8 cellular contexts compared by ENCODE assay signal in genomic region chr19:15265849-15266248, GRCh38. TPM values are rescaled to one million over a fixed set of nuclear protein-coding genes. Genes with fewer than 3 reads are reported as not detected.
A peak's percentile ranks its signal among the peaks of the same experiment; 100 is the strongest.
DNase-seq lines count a peak whose midpoint lies in the region; ATAC-seq and TF ChIP-seq lines count a peak whose summit lies in the region.

No MANE protein-coding gene starts in this region.

- H3K27ac ChIP-seq in A673 (ENCODE audit: low read depth, low read length, poor library complexity, severe bottlenecking), result peak overlapping the region; percentile 53

- no peaks in the 10 kb centered on the region for H3K9me3 ChIP-seq in A673 (ENCODE audit: low read depth, low read length, poor library complexity, severe bottlenecking)

- H3K27me3 ChIP-seq in A673 (replicated peaks; ENCODE audit: insufficient read depth, low read depth, low read length, poor library complexity), result no peaks in the 10 kb centered on the region

- DNase-seq in A673 (ENCODE audit: low spot score) (peak; percentile 37), NCI-H2081 (lab: John Stamatoyannopoulos, UW) (peak; percentile 73 to 87), epidermal melanocyte (ENCODE audit: insufficient read length, low spot score) (peak; percentile 93), middle frontal gyrus (ENCODE audit: extremely low spot score, low spot score) (peak; percentile 88)
- no peak for DNase-seq in stimulated activated CD4-positive, alpha-beta T cell treated with anti-CD3 and anti-CD28 coated beads, Interleukin-2, amount 100 ng/mL, for 48 hours

- CTCF ChIA-PET in A673 (lab: Charles Lee), result interaction anchor here (0.5 to 0.6 kb wide), 3 partner anchors 65 to 114 kb away, joined by 3 read pairs; no protein-coding TSS in a partner anchor

- ATAC-seq in HG02885 (IDR thresholded peaks at IDR 0.05; ENCODE audit: poor library complexity, unreplicated experiment) (no peak), GM21786 (IDR thresholded peaks at IDR 0.05; ENCODE audit: unreplicated experiment) (no peak), HG02610 (IDR thresholded peaks at IDR 0.05; ENCODE audit: unreplicated experiment) (no peak)

- peaks cover 78% of the 10 kb centered on the region for H3K36me3 ChIP-seq in A673 (ENCODE audit: insufficient read depth, low read length, poor library complexity, severe bottlenecking)

- POLR2A ChIA-PET in A673 (lab: Charles Lee; ENCODE audit: low non-redundant PET), result interaction anchor here (0.5 kb wide), 1 partner anchor 1628 kb away, joined by 3 read pairs; no protein-coding TSS in a partner anchor

- BruUV-seq in A673 (replicated peaks; lab: Mats Ljungman, UMichigan), result no TSS peak

- H3K4me1 ChIP-seq in A673 (ENCODE audit: insufficient read depth, low read length, poor library complexity, severe bottlenecking), result no peaks in the 10 kb centered on the region

- TF ChIP-seq CTCF in A673 (conservative IDR thresholded peaks at IDR 0.05; ENCODE audit: low read depth, low read length), result no peak

- no peak overlapping the region for H3K4me3 ChIP-seq in A673 (ENCODE audit: low read depth, low read length, poor library complexity, severe bottlenecking)

- intact Hi-C loops in A673 (cut with micrococcal nuclease; ENCODE audit: unreplicated experiment), result loop anchor here (10.0 kb wide), 1 partner anchor 149 kb away; the partner anchor contains the start of gene AKAP8L

RNA-seq across cellular contexts. Expression of gene EPHX3, which starts 33.6 kb away (rescaled TPM):
- total RNA-seq in A673 (2021), result 0.73 and 1.2 TPM in 2 replicates

Comparison
In these comparisons a context has a peak if more than half of its experiments do, and no peak if none do; other contexts are left out.
1. DNase-seq: peak in A673 (single experiment), NCI-H2081 (2 of 2), epidermal melanocyte (single experiment) and middle frontal gyrus (single experiment); none in stimulated activated CD4-positive, alpha-beta T cell treated with anti-CD3 and anti-CD28 coated beads, Interleukin-2, amount 100 ng/mL, for 48 hours (0 of 2).